ENCODE assay signal across 8 cellular contexts in the genomic region with DNA sequence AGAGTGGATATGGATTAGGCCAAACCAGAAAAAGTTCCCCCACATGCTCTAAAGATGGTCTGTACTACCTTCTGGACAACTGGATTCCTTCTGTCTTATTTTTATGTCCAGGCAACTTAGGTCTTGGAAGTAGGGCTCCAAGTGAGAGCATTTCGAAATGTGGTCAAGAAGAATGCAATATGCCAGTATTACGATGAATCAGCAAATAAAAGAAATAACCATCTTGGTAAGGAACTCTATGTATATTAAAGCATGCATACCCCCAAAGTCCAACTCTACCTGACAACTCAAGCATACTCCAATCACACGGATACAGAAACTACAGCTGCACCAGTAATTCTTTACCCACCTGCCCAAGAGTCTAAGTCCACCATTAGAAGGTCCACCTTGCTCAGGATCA.
"Had no signal": no experiment of that assay in that cellular context is flagged by ENCODE, and none has a peak within 500 bp of the region (broad histone marks: within the 10 kb centered on the region; RNA-seq: fewer than 3 reads in every experiment).

No MANE protein-coding gene starts in this region.

- DNase-seq: GM23248, GOT3, H9, HCEC 1CT, KBM-7 had no signal

- H3K4me3 ChIP-seq: GM23248 had no signal

- FAIRE-seq: H54, HTR-8/SVneo had no signal

- H3K27ac ChIP-seq: GM23248, KMS-11 had no signal

- H3K9ac ChIP-seq: GM23248, KMS-11 had no signal

- H2AFZ ChIP-seq: GM23248 had no signal

- H3K4me2 ChIP-seq: KMS-11 had no signal
